In genomic region chr11:75338516-75339218, GRCh38 we compare ENCODE assay signal across 9 cellular contexts. TPM values are rescaled to one million over a fixed set of nuclear protein-coding genes. Genes with fewer than 3 reads are reported as not detected.
A peak's percentile ranks its signal among the peaks of the same experiment; 100 is the strongest.
DNase-seq lines count a peak whose midpoint lies in the region; ATAC-seq and TF ChIP-seq lines count a peak whose summit lies in the region.
"Had no signal": no experiment of that assay in that cellular context is flagged by ENCODE, and none has a peak within 500 bp of the region (broad histone marks: within the 10 kb centered on the region; RNA-seq: fewer than 3 reads in every experiment).

No MANE protein-coding gene starts in this region.

- H3K4me1 ChIP-seq in muscle layer of colon (ENCODE audit: insufficient read depth, low read length) (peaks cover 100% of the 10 kb centered on the region), vagina (peaks cover 97% of the 10 kb centered on the region)

- H3K9ac ChIP-seq in muscle layer of colon (ENCODE audit: low read length), result peak overlapping the region; percentile 17

- H3K27ac ChIP-seq in caudate nucleus (ENCODE audit: low read depth, low read length) (peak overlapping the region; percentile 92), muscle layer of colon (ENCODE audit: low read depth, low read length) (peak overlapping the region; percentile 93), vagina (peak overlapping the region; percentile 81)

- no peaks in the 10 kb centered on the region for H3K9me3 ChIP-seq in muscle layer of colon (ENCODE audit: low read length)
- no peaks in the 10 kb centered on the region for H3K9me3 ChIP-seq in vagina

- H3K4me3 ChIP-seq in muscle layer of colon (ENCODE audit: low read depth in 1 of 2, low read length in 2 of 2), result peak overlapping the region in 1 of 2 donors; percentile 6
- no peak overlapping the region for H3K4me3 ChIP-seq in vagina

- no peak for ATAC-seq in HG02884 (IDR thresholded peaks at IDR 0.05; ENCODE audit: unreplicated experiment)

- no peaks in the 10 kb centered on the region for H3K36me3 ChIP-seq in muscle layer of colon (ENCODE audit: insufficient read depth, low read length)
- no peaks in the 10 kb centered on the region for H3K36me3 ChIP-seq in vagina

- TF ChIP-seq POLR2A in vagina (IDR thresholded peaks at IDR 0.05), result no peak

- H3K27me3 ChIP-seq in muscle layer of colon (ENCODE audit: control insufficient read depth in 1 of 2, insufficient read depth in 2 of 2, low read length in 2 of 2), result no peaks in the 10 kb centered on the region
- H3K27me3 ChIP-seq in vagina, result no peaks in the 10 kb centered on the region

- intact Hi-C loops in vagina (cut with DNase I), result no loop called here

- DNase-seq in stimulated activated CD4-positive, alpha-beta T cell treated with anti-CD3 and anti-CD28 coated beads, Interleukin-1b, Interleukin-23, amount 100 ng/mL, for 48 hours, result peak; percentile 59
- no peak for DNase-seq in stimulated activated CD4-positive, alpha-beta T cell treated with anti-CD3 and anti-CD28 coated beads, Interleukin-12 subunit alpha, Interleukin-12 subunit beta, amount 100 ng/mL, for 4 hours
- DNase-seq in caudate nucleus (lab: John Stamatoyannopoulos, UW) (peak in 18 of 61 donors; percentile 12 to 89 (median 40)), vagina (ENCODE audit: extremely low spot score in 2 of 2) (no peak), NCI-H524 treated with DMSO at 0.1 percent for 48 hours (lab: John Stamatoyannopoulos, UW) (no peak), NCI-H748 (lab: John Stamatoyannopoulos, UW; ENCODE audit: unreplicated experiment) (no peak)
- DNase-seq: NCI-H187 had no signal

- TF ChIP-seq CTCF in vagina (IDR thresholded peaks at IDR 0.05), result no peak

RNA-seq across cellular contexts. Expression of gene ARRB1, which starts 12.8 kb away (rescaled TPM):
- total RNA-seq in vagina, result 33.1 TPM
